Comparison of ENCODE assay signal across 8 cellular contexts in genomic region chr13:20828540-20829364, GRCh38. TPM values are rescaled to one million over a fixed set of nuclear protein-coding genes. Genes with fewer than 3 reads are reported as not detected.
DNase-seq lines count a peak whose midpoint lies in the region; ATAC-seq, FAIRE-seq and TF ChIP-seq lines count a peak whose summit lies in the region.

No MANE protein-coding gene starts in this region.

- 32% methylated on average over 5 of the region's 5 CpGs for WGBS in HepG2 (ENCODE audit: low lambda C conversion rate)

- no peak overlapping the region for H3K27ac ChIP-seq in SU-DHL-6 (ENCODE audit: low read depth, low read length)
- H3K27ac ChIP-seq in HepG2 (ENCODE audit: extremely low read length, insufficient read depth, low read length): no peak overlapping the region
- no peak overlapping the region for H3K27ac ChIP-seq in thoracic aorta

- H3K9me3 ChIP-seq in SU-DHL-6 (ENCODE audit: insufficient read depth, low read length) (no peaks in the 10 kb centered on the region), HepG2 (ENCODE audit: low read length) (no peaks in the 10 kb centered on the region), thoracic aorta (no peaks in the 10 kb centered on the region)

- FAIRE-seq in HepG2 (lab: Jason Lieb, UNC) (peak; percentile 49), frontal cortex (lab: Jason Lieb, UNC) (no peak)

- TF ChIP-seq POLR2A in HepG2 (IDR thresholded peaks at IDR 0.05; ENCODE audit: insufficient read depth in 1 of 2, low read depth in 2 of 2, low read length in 2 of 2): no peak

- H3K9me2 ChIP-seq in SU-DHL-6 (replicated peaks; ENCODE audit: insufficient read depth, low read length): no peaks in the 10 kb centered on the region

- TF ChIP-seq RAD21 in HepG2 (CRISPR knock-in tag; IDR thresholded peaks at IDR 0.05): 0 out of 2 replicates have a peak, but pooled peaks have one; percentile 25

- in situ Hi-C loops in KBM-7 (cut with MboI; ENCODE audit: low pct_unique_long_range_greater_than_20kb, low sequenced_read_pairs) (no loop called here), HepG2 (cut with HindIII; ENCODE audit: extremely low pct_ligation_motif_present, low pct_unique_long_range_greater_than_20kb) (loop anchor here (5.0 kb wide), 1 partner anchor 336 kb away; no protein-coding TSS in a partner anchor)

- TF ChIP-seq EP300 in HepG2 (IDR thresholded peaks at IDR 0.05; ENCODE audit: low read depth in 2 of 2, low read length in 2 of 2) (no peak), HepG2 (CRISPR knock-in tag; IDR thresholded peaks at IDR 0.05; ENCODE audit: borderline replicate concordance) (no peak)

- 0 out of 2 replicates have a peak, but pooled peaks cover 5% of the 10 kb centered on the region for H3K79me2 ChIP-seq in SU-DHL-6 (ENCODE audit: insufficient read depth, low read length)
- no peaks in the 10 kb centered on the region for H3K79me2 ChIP-seq in HepG2 (ENCODE audit: insufficient read depth, low read length)

- H3K4me2 ChIP-seq in SU-DHL-6 (ENCODE audit: low read depth, low read length, poor library complexity, severe bottlenecking) (peak overlapping the region; percentile 59), HepG2 (ENCODE audit: low read depth, low read length) (peak overlapping the region; percentile 38)

- H4K20me1 ChIP-seq in SU-DHL-6 (ENCODE audit: low read depth, low read length) (no peaks in the 10 kb centered on the region), HepG2 (ENCODE audit: insufficient read depth, low read length) (no peaks in the 10 kb centered on the region)

- POLR2A ChIA-PET in HepG2 (lab: Yijun Ruan, JAX): no interaction called here

- peaks cover 25% of the 10 kb centered on the region; the same call in 1 of the 2 replicates for H3F3A ChIP-seq in SU-DHL-6 (ENCODE audit: insufficient read depth)

- intact Hi-C loops in HepG2 (cut with micrococcal nuclease; ENCODE audit: unreplicated experiment): loop anchor here (1.0 to 2.0 kb wide), 3 partner anchors 96 to 333 kb away; no protein-coding TSS in a partner anchor

- H2AFZ ChIP-seq in SU-DHL-6 (ENCODE audit: low read depth, low read length, severe bottlenecking) (no peak overlapping the region), HepG2 (ENCODE audit: low read length) (no peak overlapping the region)

- BruUV-seq in HepG2 (replicated peaks; lab: Mats Ljungman, UMichigan): no TSS peak

- H3K36me3 ChIP-seq in SU-DHL-6 (ENCODE audit: low read length): peaks cover 10% of the 10 kb centered on the region; the same call in 1 of the 2 replicates
- peaks cover 0 to 16% of the 10 kb centered on the region in 2 experiments; a peak in 3 of 5 replicates for H3K36me3 ChIP-seq in HepG2 (replicated peaks in 1 of 2; ENCODE audit: control insufficient read depth in 1 of 2, insufficient read depth in 2 of 2, low read length in 2 of 2)
- no peaks in the 10 kb centered on the region for H3K36me3 ChIP-seq in thoracic aorta

- H3K4me3 ChIP-seq in SU-DHL-6 (ENCODE audit: insufficient read depth, low read length, poor library complexity, severe bottlenecking): no peak overlapping the region
- 0 out of 6 replicates have a peak overlapping the region, but pooled peaks of 1 of the 3 experiments have one; percentile 27 for H3K4me3 ChIP-seq in HepG2 (replicated peaks in 1 of 3; ENCODE audit: insufficient read depth in 1 of 3, low read depth in 2 of 3, low read length in 3 of 3)
- H3K4me3 ChIP-seq in thoracic aorta: peak overlapping the region; percentile 60

- H3K27me3 ChIP-seq in SU-DHL-6 (ENCODE audit: low read length) (no peaks in the 10 kb centered on the region), HepG2 (ENCODE audit: control insufficient read depth in 1 of 2, insufficient read depth in 2 of 2, low read length in 2 of 2) (no peaks in the 10 kb centered on the region; a peak in 1 of 5 replicates), thoracic aorta (replicated peaks; ENCODE audit: insufficient read depth) (no peaks in the 10 kb centered on the region)

- CTCF ChIA-PET in HepG2 (lab: Yijun Ruan, JAX; ENCODE audit: low intra/inter-chr PET ratio, low total read pairs): interaction anchor here (0.7 to 2.4 kb wide), 5 partner anchors 45 to 336 kb away, joined by 3 to 19 read pairs (median 7); no protein-coding TSS in a partner anchor

- DNase-seq in AG20443 (ENCODE audit: low spot score) (peak; percentile 37), GM10266 (ENCODE audit: extremely low spot score) (peak; percentile 33), KBM-7 (peak; percentile 79), cerebellum (ENCODE audit: low spot score) (peak; percentile 29), HepG2 (ENCODE audit: low spot score) (peak; percentile 38), thoracic aorta (ENCODE audit: low spot score) (no peak), frontal cortex (ENCODE audit: low spot score in 2 of 2) (no peak)

- H3K4me1 ChIP-seq in HepG2 (ENCODE audit: insufficient read depth, low read length) (peaks cover 8% of the 10 kb centered on the region; the same call in 1 of the 2 replicates), thoracic aorta (ENCODE audit: control insufficient read depth in 1 of 2, low read depth in 2 of 2) (peaks cover 0 to 18% of the 10 kb centered on the region in 2 donors)

- peak; percentile 50 for ATAC-seq in HepG2
- no peak for ATAC-seq in thoracic aorta (ENCODE audit: insufficient number of reproducible peaks, low FRiP score, low read depth)

- TF ChIP-seq CTCF in GM10266 (IDR thresholded peaks at IDR 0.05; ENCODE audit: control insufficient read depth, insufficient read depth, low read depth, missing control alignments) (peak; percentile 75), SU-DHL-6 (IDR thresholded peaks at IDR 0.05; ENCODE audit: insufficient read depth, low read length, poor library complexity, severe bottlenecking) (peak; percentile 74), HepG2 (CRISPR knock-in tag; IDR thresholded peaks at IDR 0.05) (peak; percentile 68), thoracic aorta (IDR thresholded peaks at IDR 0.05) (peak; percentile 75)

- H3K9ac ChIP-seq in SU-DHL-6 (ENCODE audit: low read length): no peak overlapping the region
- H3K9ac ChIP-seq in HepG2 (ENCODE audit: insufficient read depth, low read depth, low read length): no peak overlapping the region

TF ChIP-seq in HepG2, 621 proteins besides CTCF, POLR2A, EP300 and RAD21:
- TF ChIP-seq SMC3 (IDR thresholded peaks at IDR 0.05; ENCODE audit: low read length): peak; percentile 76
- no peak for TF ChIP-seq ARID5B (CRISPR knock-in tag; IDR thresholded peaks at IDR 0.05)
- peak; percentile 66 for TF ChIP-seq STAG1 (CRISPR knock-in tag; IDR thresholded peaks at IDR 0.05)
TF ChIP-seq in HepG2: peak in this region for 2.

RNA-seq across cellular contexts. Expression of gene EEF1AKMT1, which starts 55.0 kb away (rescaled TPM):
- total RNA-seq in cerebellum (10.3 TPM), HepG2 (2016; rRNA removed; fragmentation: Illumina TruSeq; extraction: Trizol) (16.1 and 23.5 TPM in 2 replicates), thoracic aorta (10 to 100 TPM in 1 of 2 donors, 1 to 10 TPM in 1; 8.4 to 12.7 TPM), frontal cortex (11.0 TPM)
- total RNA-seq in HepG2 (2016; cell fraction: cytosol; rRNA removed; fragmentation: Illumina TruSeq; extraction: Trizol; ENCODE audit: low read depth): 10.4 and 11.3 TPM in 2 replicates
- total RNA-seq in HepG2 (2016; cell fraction: insoluble cytoplasmic fraction; rRNA removed; fragmentation: Illumina TruSeq; extraction: Trizol): 17.2 and 23.4 TPM in 2 replicates
- total RNA-seq in HepG2 (2016; cell fraction: membrane; rRNA removed; fragmentation: Illumina TruSeq; extraction: Trizol): 11.2 and 13.3 TPM in 2 replicates
- total RNA-seq in HepG2 (2016; cell fraction: nucleus; rRNA removed; fragmentation: Illumina TruSeq; extraction: Trizol): 5.8 and 7.0 TPM in 2 replicates
- 4.9 and 6.0 TPM in 2 replicates for polyA plus RNA-seq in HepG2 (2011; rRNA removed)
- 3.7 and 5.7 TPM in 2 replicates for polyA plus RNA-seq in HepG2 (2011; cell fraction: cytosol; rRNA removed)
- 2.5 and 3.8 TPM in 2 replicates for polyA plus RNA-seq in HepG2 (2011; cell fraction: nucleus; rRNA removed)
- polyA plus RNA-seq in HepG2 (2012): 8.9 and 9.5 TPM in 2 replicates
- polyA plus RNA-seq in HepG2 (2016; cell fraction: cytosol; fragmentation: Illumina TruSeq; extraction: Trizol; ENCODE audit: low read depth): 9.6 and 10.7 TPM in 2 replicates
- 28.0 and 28.9 TPM in 2 replicates for polyA plus RNA-seq in HepG2 (2016; cell fraction: insoluble cytoplasmic fraction; fragmentation: Illumina TruSeq; extraction: Trizol; ENCODE audit: low read depth)
- polyA plus RNA-seq in HepG2 (2016; cell fraction: membrane; fragmentation: Illumina TruSeq; extraction: Trizol; ENCODE audit: low read depth): 10.6 and 13.7 TPM in 2 replicates
- 10.0 and 13.0 TPM in 2 replicates for polyA plus RNA-seq in HepG2 (2016; cell fraction: nucleus; fragmentation: Illumina TruSeq; extraction: Trizol; ENCODE audit: insufficient read depth, low read depth)
- polyA minus RNA-seq in HepG2 (2011; rRNA and poly(A)+ RNA removed; ENCODE audit: low replicate concordance): 1.2 and 2.8 TPM in 2 replicates
- 1.6 and 4.0 TPM in 2 replicates for polyA minus RNA-seq in HepG2 (2011; cell fraction: cytosol; rRNA and poly(A)+ RNA removed)
- polyA minus RNA-seq in HepG2 (2011; cell fraction: nucleus; rRNA and poly(A)+ RNA removed): 5.5 and 6.7 TPM in 2 replicates

Comparison
In these comparisons a context has a peak if more than half of its experiments do, and no peak if none do; other contexts are left out.
1. DNase-seq: peak in AG20443 (single experiment), GM10266 (single experiment), KBM-7 (single experiment), cerebellum (single experiment) and HepG2 (single experiment); none in thoracic aorta (single experiment) and frontal cortex (0 of 2).
2. Peak in every context shown above with its lines, with median percentiles within 50 percentile points of each other: CTCF ChIP-seq.